Comparison of ENCODE assay signal across 12 cellular contexts in the genomic region with DNA sequence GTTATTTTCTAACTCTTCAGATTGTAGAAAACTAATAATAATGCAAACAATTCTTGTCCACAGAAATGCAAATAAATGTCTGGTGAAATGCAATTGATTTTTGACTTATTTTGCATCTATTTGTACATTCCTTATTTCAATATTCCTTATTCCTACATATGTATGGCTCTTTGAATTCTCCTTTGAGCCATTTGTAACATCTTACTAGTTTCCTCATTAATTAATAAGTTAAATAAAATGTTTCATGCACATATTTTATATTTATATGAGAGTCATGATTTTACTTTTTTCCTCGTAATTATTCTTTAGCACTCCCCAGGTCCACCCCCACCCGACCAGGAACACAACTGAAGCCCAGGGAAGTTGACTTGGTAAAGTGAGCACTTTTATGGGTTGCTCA. TPM values are rescaled to one million over a fixed set of nuclear protein-coding genes. Genes with fewer than 3 reads are reported as not detected.
"Had no signal": no experiment of that assay in that cellular context is flagged by ENCODE, and none has a peak within 500 bp of the region (broad histone marks: within the 10 kb centered on the region; RNA-seq: fewer than 3 reads in every experiment).

No MANE protein-coding gene starts in this region.

- H3K4me3 ChIP-seq: GM23248, GM23338, HAP-1 had no signal

- H3K4me1 ChIP-seq: HAP-1 had no signal

- H3K27ac ChIP-seq: GM23248 had no signal

- H3K9me3 ChIP-seq: HAP-1 had no signal

- FAIRE-seq: H1, H54 had no signal

- DNase-seq: GM23248, GOT3, H7, H9, HCEC 1CT, HFFc6 had no signal

- ATAC-seq: GM23338, HCT116 had no signal

- H3K36me3 ChIP-seq: HAP-1 had no signal

- H3K9ac ChIP-seq: GM23248 had no signal

RNA-seq across cellular contexts. Expression of a gene that starts 2.7 kb away (rescaled TPM):
- total RNA-seq: GM23248, GM23338, H1, H4, H7, H9, HFFc6 had no signal
- polyA plus RNA-seq: GM23248, GM23338, H1 had no signal
